In the genomic region with DNA sequence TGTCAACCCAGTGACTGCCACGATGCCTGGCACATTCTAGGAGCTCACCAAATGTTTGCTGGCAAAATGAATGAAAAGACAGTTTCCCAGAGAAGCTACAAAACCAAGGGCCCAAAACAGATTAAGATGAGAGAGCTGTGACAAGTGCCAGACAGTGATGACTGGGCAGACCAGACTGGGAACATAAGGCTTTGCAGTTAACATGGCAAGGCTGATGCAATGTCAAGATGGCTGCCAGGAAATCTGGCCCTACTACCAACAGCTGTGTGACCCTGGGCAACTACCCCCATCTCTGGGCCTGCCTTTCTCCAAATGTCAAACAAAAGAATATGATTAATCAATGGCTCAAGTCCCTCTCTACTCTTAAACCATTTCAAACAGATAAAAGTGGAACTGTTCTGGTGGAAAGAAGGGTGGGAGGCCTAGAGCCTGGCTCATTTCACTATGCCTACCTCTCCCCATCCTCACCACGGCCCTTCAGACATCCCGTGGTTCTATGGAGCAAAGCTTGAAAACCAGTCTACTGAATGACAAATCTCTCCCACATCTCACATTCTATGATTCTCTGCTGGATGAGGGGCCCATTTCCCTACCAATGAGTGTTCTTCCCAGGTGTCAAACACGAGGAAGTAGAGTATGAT, we compare ENCODE assay signal across 9 cellular contexts. TPM values are rescaled to one million over a fixed set of nuclear protein-coding genes. Genes with fewer than 3 reads are reported as not detected.
DNase-seq lines count a peak whose midpoint lies in the region; ATAC-seq and TF ChIP-seq lines count a peak whose summit lies in the region.
"Had no signal": no experiment of that assay in that cellular context is flagged by ENCODE, and none has a peak within 500 bp of the region (broad histone marks: within the 10 kb centered on the region; RNA-seq: fewer than 3 reads in every experiment).

No MANE protein-coding gene starts in this region.

- peak overlapping the region; percentile 62 for H3K4me3 Mint-ChIP-seq in endothelial cell (ENCODE audit: unreplicated experiment)

- peaks cover 33% of the 10 kb centered on the region for H3K36me3 Mint-ChIP-seq in endothelial cell (ENCODE audit: low read depth, unreplicated experiment)

- DNase-seq in NCI-H82 (lab: John Stamatoyannopoulos, UW): peak; percentile 4
- no peak for DNase-seq in NCI-H82 treated with DMSO at 0.1 percent for 48 hours (lab: John Stamatoyannopoulos, UW; ENCODE audit: unreplicated experiment)
- peak; percentile 40 for DNase-seq in OCI-M1 (lab: John Stamatoyannopoulos, UW)
- no peak for DNase-seq in endothelial cell (ENCODE audit: low spot score)
- no peak for DNase-seq in A172 (ENCODE audit: low spot score)
- DNase-seq: GDM1 had no signal

- peak overlapping the region; percentile 78 for H3K27ac Mint-ChIP-seq in endothelial cell (ENCODE audit: unreplicated experiment)

- peak overlapping the region in 13 of 21 experiments; percentile 5 to 74 (median 51) for H3K27ac ChIP-seq in skin epidermis

- H3K4me1 Mint-ChIP-seq in endothelial cell (ENCODE audit: unreplicated experiment): peaks cover 50% of the 10 kb centered on the region

- no peak overlapping the region for H3K4me3 ChIP-seq in skin epidermis

- peaks cover 8% of the 10 kb centered on the region for H3K27me3 Mint-ChIP-seq in endothelial cell (ENCODE audit: unreplicated experiment)

- TF ChIP-seq CTCF in endothelial cell (IDR thresholded peaks at IDR 0.05; ENCODE audit: unreplicated experiment): no peak

- ATAC-seq in GM19035 (IDR thresholded peaks at IDR 0.05; ENCODE audit: unreplicated experiment): no peak
- ATAC-seq in HG02852 (IDR thresholded peaks at IDR 0.05; ENCODE audit: unreplicated experiment): no peak

- H3K9me3 Mint-ChIP-seq in endothelial cell (ENCODE audit: unreplicated experiment): no peaks in the 10 kb centered on the region

RNA-seq across cellular contexts. Expression of a gene that starts 12.8 kb away (rescaled TPM):
- 316 TPM for total RNA-seq in endothelial cell (ENCODE audit: unreplicated experiment)
- 33.2 and 35.8 TPM in 2 replicates for total RNA-seq in A172 (2014; rRNA removed; shearing (Covaris generic))

Comparison
In these comparisons a context has a peak if more than half of its experiments do, and no peak if none do; other contexts are left out.
1. DNase-seq: peak in NCI-H82 (single experiment) and OCI-M1 (single experiment); none in NCI-H82 treated with DMSO at 0.1 percent for 48 hours (single experiment), endothelial cell (single experiment) and A172 (single experiment).